Comparison of ENCODE assay signal across 8 cellular contexts in genomic region chr1:165129568-165130164, GRCh38.
A peak's percentile ranks its signal among the peaks of the same experiment; 100 is the strongest.
DNase-seq lines count a peak whose midpoint lies in the region; ATAC-seq and TF ChIP-seq lines count a peak whose summit lies in the region.

No MANE protein-coding gene starts in this region.

- H3K9me3 ChIP-seq in MM.1S (replicated peaks; ENCODE audit: insufficient read depth, low read length) (no peaks in the 10 kb centered on the region), Panc1 (ENCODE audit: control insufficient read depth, insufficient read depth, low read depth, low read length) (no peaks in the 10 kb centered on the region), colonic mucosa (no peaks in the 10 kb centered on the region), suprapubic skin (no peaks in the 10 kb centered on the region)

- peaks cover 6% of the 10 kb centered on the region for H3K4me1 ChIP-seq in MM.1S (ENCODE audit: low read length)
- no peaks in the 10 kb centered on the region for H3K4me1 ChIP-seq in Panc1 (ENCODE audit: control insufficient read depth, insufficient read depth, low read length)
- no peaks in the 10 kb centered on the region for H3K4me1 ChIP-seq in colonic mucosa
- H3K4me1 ChIP-seq in suprapubic skin, result no peaks in the 10 kb centered on the region

- no peaks in the 10 kb centered on the region for H3K9me2 ChIP-seq in MM.1S (replicated peaks; ENCODE audit: insufficient read depth, low read length)

- intact Hi-C loops in Panc1 (cut with micrococcal nuclease; ENCODE audit: unreplicated experiment), result no loop called here
- intact Hi-C loops in colonic mucosa (cut with DNase I), result no loop called here

- H3K36me3 ChIP-seq in MM.1S (replicated peaks; ENCODE audit: insufficient read depth, low read length) (no peaks in the 10 kb centered on the region), Panc1 (ENCODE audit: control insufficient read depth, insufficient read depth, low read length) (no peaks in the 10 kb centered on the region), colonic mucosa (no peaks in the 10 kb centered on the region), suprapubic skin (no peaks in the 10 kb centered on the region)

- no peak overlapping the region for H3K4me3 ChIP-seq in MM.1S (ENCODE audit: low read length)
- no peak overlapping the region for H3K4me3 ChIP-seq in Panc1 (ENCODE audit: low read depth in 2 of 2, low read length in 2 of 2)
- no peak overlapping the region for H3K4me3 ChIP-seq in colonic mucosa
- H3K4me3 ChIP-seq in suprapubic skin, result no peak overlapping the region

- no peak for TF ChIP-seq EP300 in suprapubic skin (IDR thresholded peaks at IDR 0.05)

- no peak overlapping the region for H3K9ac ChIP-seq in MM.1S (ENCODE audit: low read length)
- H3K9ac ChIP-seq in colonic mucosa (ENCODE audit: low read depth in 2 of 2, low read length in 2 of 2), result no peak overlapping the region

- 5% methylated on average over 6 of the region's 6 CpGs for WGBS in suprapubic skin

- ATAC-seq in GM21515 (IDR thresholded peaks at IDR 0.05; ENCODE audit: unreplicated experiment), result peak; percentile 62
- peak; percentile 87 for ATAC-seq in Panc1

- BruUV-seq in Panc1 (replicated peaks; lab: Mats Ljungman, UMichigan), result no TSS peak

- peak; percentile 97 for TF ChIP-seq CTCF in MM.1S (IDR thresholded peaks at IDR 0.05; ENCODE audit: low read length)
- peak; percentile 81 for TF ChIP-seq CTCF in Panc1 (IDR thresholded peaks at IDR 0.05)
- TF ChIP-seq CTCF in colonic mucosa (IDR thresholded peaks at IDR 0.05), result peak; percentile 36
- peak in 1 of 2 donors; percentile 58 for TF ChIP-seq CTCF in suprapubic skin (IDR thresholded peaks at IDR 0.05)

- POLR2A ChIA-PET in Panc1 (lab: Charles Lee), result no interaction called here

- no peak for TF ChIP-seq POLR2A in suprapubic skin (IDR thresholded peaks at IDR 0.05)

- CTCF ChIA-PET in Panc1 (lab: Charles Lee), result interaction anchor here (0.8 to 1.1 kb wide), 4 partner anchors 131 to 462 kb away, joined by 3 to 11 read pairs (median 3); no protein-coding TSS in a partner anchor

- H3K27ac ChIP-seq in MM.1S (ENCODE audit: low read length) (no peak overlapping the region), Panc1 (ENCODE audit: low read length) (no peak overlapping the region), colonic mucosa (no peak overlapping the region), suprapubic skin (no peak overlapping the region)

- in situ Hi-C loops in Panc1 (cut with HindIII; ENCODE audit: low pct_unique_long_range_greater_than_20kb, low sequenced_read_pairs), result no loop called here

- H3K27me3 ChIP-seq in MM.1S (replicated peaks; ENCODE audit: insufficient read depth, low read length) (no peaks in the 10 kb centered on the region; the same call in 1 of the 2 replicates), Panc1 (ENCODE audit: control insufficient read depth, insufficient read depth, low read length) (peaks cover 24% of the 10 kb centered on the region), colonic mucosa (no peaks in the 10 kb centered on the region), suprapubic skin (peaks cover 40% of the 10 kb centered on the region)

- H4K20me1 ChIP-seq in MM.1S (ENCODE audit: insufficient read depth, low read length), result no peaks in the 10 kb centered on the region

- 0 out of 2 replicates have a peak overlapping the region, but pooled peaks have one; percentile 2 for H3K4me2 ChIP-seq in MM.1S (ENCODE audit: low read depth, low read length)

- H3F3A ChIP-seq in MM.1S (ENCODE audit: insufficient read depth, low read length), result no peaks in the 10 kb centered on the region

- DNase-seq in DMS79 (lab: John Stamatoyannopoulos, UW), result peak; percentile 58
- DNase-seq in MM.1S, result peak; percentile 94
- DNase-seq in Panc1 (ENCODE audit: low read depth, low spot score), result no peak
- peak; percentile 55 for DNase-seq in colonic mucosa
- peak; percentile 79 for DNase-seq in medulla oblongata (ENCODE audit: extremely low spot score)
- DNase-seq in suprapubic skin (ENCODE audit: low spot score in 2 of 2), result no peak
- no peak for DNase-seq in activated gamma-delta T cell (lab: John Stamatoyannopoulos, UW)

- no peak overlapping the region for H2AFZ ChIP-seq in MM.1S (ENCODE audit: low read length)

- H3K79me2 ChIP-seq in MM.1S (ENCODE audit: low read length), result no peaks in the 10 kb centered on the region

Comparison
In these comparisons a context has a peak if more than half of its experiments do, and no peak if none do; other contexts are left out.
1. DNase-seq: peak in DMS79 (single experiment), MM.1S (single experiment), colonic mucosa (single experiment) and medulla oblongata (single experiment); none in Panc1 (single experiment), suprapubic skin (0 of 2) and activated gamma-delta T cell (single experiment).